Comparison of ENCODE assay signal across 8 cellular contexts in the genomic region with DNA sequence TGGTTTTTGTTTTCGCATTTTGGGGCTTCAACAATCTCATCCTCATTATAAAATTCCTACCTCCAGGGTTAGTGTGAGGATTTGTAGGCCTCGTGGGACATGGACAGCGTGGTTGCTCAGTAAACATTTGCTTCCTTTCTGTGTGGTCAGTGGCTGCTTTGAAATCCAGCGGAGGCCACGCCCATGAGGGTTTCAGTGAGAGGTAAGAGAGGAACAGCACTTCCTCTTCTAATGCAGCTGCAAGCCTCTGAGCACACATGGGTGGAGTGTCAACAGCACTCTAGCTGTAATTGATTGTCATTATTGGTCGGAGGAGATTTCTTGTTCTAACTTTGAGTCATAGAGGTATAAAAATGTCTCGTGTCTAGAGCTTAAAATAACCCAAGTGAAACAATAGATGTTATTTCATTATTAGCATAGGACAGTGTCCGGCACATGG.
DNase-seq lines count a peak whose midpoint lies in the region; ATAC-seq and TF ChIP-seq lines count a peak whose summit lies in the region.

No MANE protein-coding gene starts in this region.

- peaks cover 2% of the 10 kb centered on the region; the same call in 1 of the 2 replicates for H3F3A ChIP-seq in DOHH2 (ENCODE audit: control insufficient read depth, insufficient read depth)

- no peaks in the 10 kb centered on the region for H3K36me3 ChIP-seq in DOHH2 (ENCODE audit: control insufficient read depth, low read length)
- H3K36me3 ChIP-seq in mucosa of rectum (ENCODE audit: control insufficient read depth in 2 of 2, insufficient read depth in 2 of 2, low read length in 2 of 2): no peaks in the 10 kb centered on the region

- H3K27ac Mint-ChIP-seq in central memory CD8-positive, alpha-beta T cell (ENCODE audit: low read depth): no peak overlapping the region

- H3K4me1 ChIP-seq in DOHH2 (ENCODE audit: control insufficient read depth, low read length) (peaks cover 47% of the 10 kb centered on the region), mucosa of rectum (ENCODE audit: control insufficient read depth in 2 of 2, insufficient read depth in 2 of 2, low read length in 2 of 2) (peaks cover 3 to 14% of the 10 kb centered on the region in 2 donors)

- H3K4me2 ChIP-seq in DOHH2 (ENCODE audit: low read length): peak overlapping the region; percentile 60

- H3K4me3 Mint-ChIP-seq in central memory CD8-positive, alpha-beta T cell: no peak overlapping the region

- ATAC-seq in GM19455 (IDR thresholded peaks at IDR 0.05; ENCODE audit: unreplicated experiment): peak; percentile 96
- ATAC-seq in HG03378 (IDR thresholded peaks at IDR 0.05; ENCODE audit: unreplicated experiment): peak; percentile 99
- ATAC-seq in central memory CD8-positive, alpha-beta T cell (replicated peaks; ENCODE audit: extremely low read depth, poor library complexity, severe bottlenecking): peak; percentile 36

- H3K9me3 Mint-ChIP-seq in central memory CD8-positive, alpha-beta T cell: peaks cover 6% of the 10 kb centered on the region

- H3K79me2 ChIP-seq in DOHH2 (ENCODE audit: control insufficient read depth, low read length): no peaks in the 10 kb centered on the region

- H3K27me3 Mint-ChIP-seq in central memory CD8-positive, alpha-beta T cell: peaks cover under 1% of the 10 kb centered on the region

- TF ChIP-seq CTCF in DOHH2 (IDR thresholded peaks at IDR 0.05; ENCODE audit: low read depth, low read length, poor library complexity, severe bottlenecking): no peak

- no peaks in the 10 kb centered on the region for H3K9me3 ChIP-seq in DOHH2 (ENCODE audit: control insufficient read depth, insufficient read depth, low read length)
- no peaks in the 10 kb centered on the region for H3K9me3 ChIP-seq in mucosa of rectum (ENCODE audit: control insufficient read depth in 2 of 2, low read length in 2 of 2)

- H3K27me3 ChIP-seq in DOHH2 (ENCODE audit: control insufficient read depth, low read length): no peaks in the 10 kb centered on the region
- H3K27me3 ChIP-seq in mucosa of rectum (ENCODE audit: control insufficient read depth in 2 of 2, insufficient read depth in 2 of 2, low read length in 2 of 2): no peaks in the 10 kb centered on the region

- no peaks in the 10 kb centered on the region for H4K20me1 ChIP-seq in DOHH2 (ENCODE audit: control insufficient read depth, insufficient read depth, low read depth, low read length)

- no peaks in the 10 kb centered on the region for H3K4me1 Mint-ChIP-seq in central memory CD8-positive, alpha-beta T cell

- H3K36me3 Mint-ChIP-seq in central memory CD8-positive, alpha-beta T cell (ENCODE audit: insufficient read depth): no peaks in the 10 kb centered on the region

- DNase-seq in NOMO-1 treated with dmso at 0.1 percent for 144 hours (lab: John Stamatoyannopoulos, UW; ENCODE audit: unreplicated experiment): peak; percentile 90
- no peak for DNase-seq in central memory CD8-positive, alpha-beta T cell (ENCODE audit: low spot score in 2 of 2)
- no peak for DNase-seq in inferior parietal cortex (ENCODE audit: extremely low spot score)
- DNase-seq in activated CD8-positive, alpha-beta memory T cell treated with anti-CD3 and anti-CD28 coated beads, Interleukin-2, amount 50 U/mL, for 4 hours: no peak

- no peaks in the 10 kb centered on the region for H3K9me2 ChIP-seq in DOHH2 (replicated peaks; ENCODE audit: control insufficient read depth, low read length)

- H3K4me3 ChIP-seq in DOHH2 (ENCODE audit: low read length) (peak overlapping the region; percentile 45), mucosa of rectum (ENCODE audit: low read length in 2 of 2) (no peak overlapping the region)

- H3K27ac ChIP-seq in DOHH2 (ENCODE audit: low read depth, low read length) (peak overlapping the region; percentile 55), mucosa of rectum (ENCODE audit: low read depth in 2 of 2, low read length in 2 of 2) (peak overlapping the region; percentile 5 to 61)

- no peak overlapping the region for H3K9ac ChIP-seq in mucosa of rectum (ENCODE audit: low read depth in 1 of 2, low read length in 2 of 2)

Comparison
In these comparisons a context has a peak if more than half of its experiments do, and no peak if none do; other contexts are left out.
1. ATAC-seq: peak in every context shown above with its lines; median percentile 99 in HG03378; 96 in GM19455; 36 in central memory CD8-positive, alpha-beta T cell.